ENCODE assay signal across 20 cellular contexts in genomic region chr6:44008821-44009370, GRCh38.
DNase-seq lines count a peak whose midpoint lies in the region; ATAC-seq and TF ChIP-seq lines count a peak whose summit lies in the region.
"Had no signal": no experiment of that assay in that cellular context is flagged by ENCODE, and none has a peak within 500 bp of the region (broad histone marks: within the 10 kb centered on the region; RNA-seq: fewer than 3 reads in every experiment).

No MANE protein-coding gene starts in this region.

- H2AK5ac ChIP-seq in neuronal stem cell (ENCODE audit: low read depth, low read length), result no peak overlapping the region

- intact Hi-C loops in left ventricle myocardium inferior (cut with micrococcal nuclease) (no loop called here), left cardiac atrium (cut with DNase I) (no loop called here), upper lobe of right lung (cut with DNase I) (no loop called here)

- no peak overlapping the region for H2BK12ac ChIP-seq in neuronal stem cell (ENCODE audit: low read length)

- no peak overlapping the region for H3K14ac ChIP-seq in neuronal stem cell (ENCODE audit: low read length)

- H2BK15ac ChIP-seq in neuronal stem cell (ENCODE audit: low read length), result no peak overlapping the region

- H3K27me3 ChIP-seq in left ventricle myocardium inferior (ENCODE audit: low read depth) (peaks cover 19% of the 10 kb centered on the region), WERI-Rb-1 (ENCODE audit: insufficient read depth, low read depth, severe bottlenecking) (no peaks in the 10 kb centered on the region), neuronal stem cell (ENCODE audit: control insufficient read depth in 3 of 3, insufficient read depth in 3 of 3, low read depth in 1 of 3, low read length in 3 of 3) (peaks cover 0 to 77% (median 0%) of the 10 kb centered on the region in 3 experiments), upper lobe of right lung (peaks cover 14% of the 10 kb centered on the region)
- H3K27me3 ChIP-seq: SJCRH30 had no signal

- no peak overlapping the region for H2BK120ac ChIP-seq in neuronal stem cell (ENCODE audit: low read depth, low read length)

- H3K27ac ChIP-seq in left ventricle myocardium inferior (replicated peaks) (peak overlapping the region; percentile 19), WERI-Rb-1 (no peak overlapping the region), neuronal stem cell (replicated peaks; ENCODE audit: low read length) (no peak overlapping the region), upper lobe of right lung (no peak overlapping the region)
- H3K27ac ChIP-seq: GM23248, RWPE1, SJCRH30 had no signal

- no peak overlapping the region for H3K4me2 ChIP-seq in neuronal stem cell (ENCODE audit: insufficient read depth, low read length, poor library complexity, severe bottlenecking)

- ATAC-seq in left cardiac atrium, result no peak
- ATAC-seq in upper lobe of right lung, result no peak
- ATAC-seq in GM19328 (IDR thresholded peaks at IDR 0.05; ENCODE audit: unreplicated experiment), result no peak
- ATAC-seq: PC-3 had no signal

- no peaks in the 10 kb centered on the region for H3K36me3 ChIP-seq in left ventricle myocardium inferior
- no peaks in the 10 kb centered on the region for H3K36me3 ChIP-seq in WERI-Rb-1
- no peaks in the 10 kb centered on the region for H3K36me3 ChIP-seq in neuronal stem cell (replicated peaks in 1 of 2; ENCODE audit: control insufficient read depth in 2 of 2, insufficient read depth in 2 of 2, low read length in 2 of 2)
- H3K36me3 ChIP-seq in upper lobe of right lung, result no peaks in the 10 kb centered on the region
- H3K36me3 ChIP-seq: SJCRH30 had no signal

- H3K4ac ChIP-seq in neuronal stem cell (ENCODE audit: low read length), result no peak overlapping the region

- TF ChIP-seq CTCF in left ventricle myocardium inferior (IDR thresholded peaks at IDR 0.05; ENCODE audit: borderline replicate concordance) (no peak), WERI-Rb-1 (IDR thresholded peaks at IDR 0.05; ENCODE audit: low read depth, low read length) (no peak), upper lobe of right lung (IDR thresholded peaks at IDR 0.05) (no peak), foreskin fibroblast (IDR thresholded peaks at IDR 0.05; ENCODE audit: low read depth, low read length) (no peak)

- no peak overlapping the region for H2AFZ ChIP-seq in neuronal stem cell (ENCODE audit: low read length)
- H2AFZ ChIP-seq: GM23248 had no signal

- no peaks in the 10 kb centered on the region for H3K79me1 ChIP-seq in neuronal stem cell (ENCODE audit: low read depth, low read length)

- WGBS in neuronal stem cell (ENCODE audit: extremely low coverage in 2 of 2, insufficient read length in 2 of 2, insufficient replicate concordance in 1 of 2), 2 donors, result no CpG with 5 or more reads among the region's 8 CpGs

- H4K91ac ChIP-seq in neuronal stem cell (ENCODE audit: low read depth, low read length, poor library complexity), result no peak overlapping the region

- H3K4me1 ChIP-seq in left ventricle myocardium inferior, result peaks cover 51% of the 10 kb centered on the region
- H3K4me1 ChIP-seq in neuronal stem cell (ENCODE audit: control insufficient read depth in 2 of 2, insufficient read depth in 1 of 2, low read depth in 1 of 2, low read length in 2 of 2), result peaks cover 0 to 21% of the 10 kb centered on the region in 2 donors
- no peaks in the 10 kb centered on the region for H3K4me1 ChIP-seq in upper lobe of right lung

- H3K9ac ChIP-seq in neuronal stem cell (ENCODE audit: low read depth, low read length, poor library complexity), result no peak overlapping the region
- H3K9ac ChIP-seq: GM23248 had no signal

- DNase-seq in left ventricle myocardium inferior (no peak), left cardiac atrium (no peak), WERI-Rb-1 (peak; percentile 6), neuronal stem cell (ENCODE audit: low spot score) (no peak), upper lobe of right lung (peak; percentile 37), foreskin fibroblast (no peak), germinal center (ENCODE audit: low spot score) (no peak)
- DNase-seq: DMS 273 treated with DMSO at 0.1 percent for 48 hours, DND-41, GM23248, HCEC 1CT, NCI-H1417, NCI-H187 treated with DMSO at 0.1 percent for 48 hours, NCI-H226, NCI-H524, NCI-H82, PC-3, SJCRH30 had no signal

- H3K9me3 ChIP-seq in left ventricle myocardium inferior (replicated peaks) (no peaks in the 10 kb centered on the region), WERI-Rb-1 (ENCODE audit: severe bottlenecking) (no peaks in the 10 kb centered on the region), neuronal stem cell (replicated peaks in 1 of 2; ENCODE audit: control insufficient read depth in 2 of 2, insufficient read depth in 1 of 2, low read depth in 1 of 2, low read length in 2 of 2) (no peaks in the 10 kb centered on the region), upper lobe of right lung (no peaks in the 10 kb centered on the region)
- H3K9me3 ChIP-seq: SJCRH30 had no signal

- H3K4me3 ChIP-seq in left ventricle myocardium inferior (no peak overlapping the region), WERI-Rb-1 (ENCODE audit: low read depth, low read length) (no peak overlapping the region), neuronal stem cell (ENCODE audit: low read length in 2 of 2) (no peak overlapping the region), upper lobe of right lung (no peak overlapping the region), foreskin fibroblast (ENCODE audit: low read depth in 1 of 2, low read length in 2 of 2) (no peak overlapping the region)
- H3K4me3 ChIP-seq: GM23248, SJCRH30 had no signal

- no peak overlapping the region for H3K23ac ChIP-seq in neuronal stem cell (ENCODE audit: low read depth, low read length, poor library complexity)

- no peak overlapping the region for H4K8ac ChIP-seq in neuronal stem cell (ENCODE audit: low read depth, low read length)

- no peak overlapping the region for H2BK5ac ChIP-seq in neuronal stem cell (ENCODE audit: low read length)

- H3K18ac ChIP-seq in neuronal stem cell (ENCODE audit: low read length), result peak overlapping the region; percentile 20

Comparison
In these comparisons a context has a peak if more than half of its experiments do, and no peak if none do; other contexts are left out.
1. DNase-seq: peak in WERI-Rb-1 (single experiment) and upper lobe of right lung (single experiment); none in left ventricle myocardium inferior (single experiment), left cardiac atrium (single experiment), neuronal stem cell (single experiment), foreskin fibroblast (0 of 2) and germinal center (single experiment).